18 cellular contexts compared by ENCODE assay signal in the genomic region with DNA sequence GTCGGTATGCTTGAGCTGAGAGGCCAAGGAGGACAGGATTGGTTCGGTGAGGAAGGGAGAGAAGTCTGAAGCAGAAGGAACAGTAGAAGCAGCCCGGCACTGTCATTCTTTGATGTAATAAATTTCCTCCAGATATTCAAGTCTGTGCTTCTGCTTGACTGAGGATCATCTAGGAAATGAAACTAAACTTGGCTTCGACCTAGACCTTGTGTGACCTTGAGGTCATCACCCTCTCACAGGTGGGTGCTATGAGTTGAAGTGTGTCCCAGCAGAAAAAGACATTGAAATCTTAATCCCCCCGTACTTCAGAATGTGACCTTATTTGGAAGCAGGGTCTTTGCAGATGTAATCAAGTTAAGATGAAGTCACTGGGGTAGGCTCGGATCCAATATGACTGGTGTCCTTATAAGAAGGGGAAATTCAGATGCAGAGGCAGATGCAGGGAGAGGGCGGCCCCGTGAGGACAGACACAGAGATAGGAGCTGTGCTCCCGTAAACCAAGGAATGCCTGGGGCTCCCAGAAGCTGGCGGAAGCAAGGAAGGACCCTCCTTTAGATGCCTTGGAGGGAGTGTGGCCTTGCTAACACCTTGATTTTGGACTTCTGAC. TPM values are rescaled to one million over a fixed set of nuclear protein-coding genes. Genes with fewer than 3 reads are reported as not detected.
DNase-seq lines count a peak whose midpoint lies in the region; ATAC-seq, FAIRE-seq and TF ChIP-seq lines count a peak whose summit lies in the region.
"Had no signal": no experiment of that assay in that cellular context is flagged by ENCODE, and none has a peak within 500 bp of the region (broad histone marks: within the 10 kb centered on the region; RNA-seq: fewer than 3 reads in every experiment).

No MANE protein-coding gene starts in this region.

- no peak overlapping the region for H4K91ac ChIP-seq in trophoblast cell (ENCODE audit: low read depth, low read length)

- no TSS peak for BruUV-seq in GM12878 (replicated peaks; lab: Mats Ljungman, UMichigan)

- TF ChIP-seq RAD21 in Ishikawa (IDR thresholded peaks at IDR 0.05; ENCODE audit: low read depth): peak; percentile 40
- no peak for TF ChIP-seq RAD21 in GM12878 (IDR thresholded peaks at IDR 0.05; ENCODE audit: insufficient read depth, low read depth, low read length)

- H3K79me2 ChIP-seq in GM12878 (ENCODE audit: control insufficient read depth, insufficient read depth, low read length) (peaks cover 15% of the 10 kb centered on the region), trophoblast cell (ENCODE audit: control insufficient read depth, insufficient read depth, low read length, poor library complexity) (no peaks in the 10 kb centered on the region)
- H3K79me2 ChIP-seq: hepatocyte had no signal

- H2BK12ac ChIP-seq in trophoblast cell (ENCODE audit: low read length): no peak overlapping the region

- no peak overlapping the region for H3K4me3 Mint-ChIP-seq in CD8-positive, alpha-beta T cell
- no peak overlapping the region for H3K4me3 Mint-ChIP-seq in CD4-positive, alpha-beta memory T cell
- H3K4me3 Mint-ChIP-seq: activated CD4-positive, alpha-beta memory T cell treated with anti-CD3 and anti-CD28 coated beads, Interleukin-2, amount 10 ng/mL, durations not matched to agents 7 days and 5 days had no signal

- H3K27ac ChIP-seq in GM12878 (ENCODE audit: control insufficient read depth, insufficient read depth): no peak overlapping the region
- H3K27ac ChIP-seq in trophoblast cell (ENCODE audit: low read depth, low read length): no peak overlapping the region
- H3K27ac ChIP-seq in CD8-positive, alpha-beta T cell (ENCODE audit: low read depth, low read length): no peak overlapping the region
- H3K27ac ChIP-seq in CD4-positive, alpha-beta memory T cell (ENCODE audit: low read depth, low read length): no peak overlapping the region
- H3K27ac ChIP-seq: body of pancreas, C4-2B, hepatocyte, KMS-11, tibial nerve had no signal

- H3K36me3 ChIP-seq in GM12878 (ENCODE audit: control insufficient read depth in 2 of 2, insufficient read depth in 2 of 2, low read length in 1 of 2): peaks cover 0 to 3% of the 10 kb centered on the region in 2 experiments; a peak in 2 of 4 replicates
- no peaks in the 10 kb centered on the region for H3K36me3 ChIP-seq in trophoblast cell (ENCODE audit: control insufficient read depth in 1 of 2, insufficient read depth in 2 of 2, low read length in 2 of 2)
- H3K36me3 ChIP-seq in CD8-positive, alpha-beta T cell (ENCODE audit: insufficient read depth, low read length): no peaks in the 10 kb centered on the region
- H3K36me3 ChIP-seq in CD4-positive, alpha-beta memory T cell (ENCODE audit: insufficient read depth, low read length): no peaks in the 10 kb centered on the region
- H3K36me3 ChIP-seq: tibial nerve had no signal

- H3K9me3 Mint-ChIP-seq in CD8-positive, alpha-beta T cell: no peaks in the 10 kb centered on the region
- H3K9me3 Mint-ChIP-seq in CD4-positive, alpha-beta memory T cell: no peaks in the 10 kb centered on the region
- H3K9me3 Mint-ChIP-seq: activated CD4-positive, alpha-beta memory T cell treated with anti-CD3 and anti-CD28 coated beads, Interleukin-2, amount 10 ng/mL, durations not matched to agents 7 days and 5 days; naive thymus-derived CD8-positive, alpha-beta T cell had no signal

- no peak overlapping the region for H3K18ac ChIP-seq in trophoblast cell (ENCODE audit: low read length)

- no peak overlapping the region for H4K12ac ChIP-seq in trophoblast cell (ENCODE audit: low read depth, low read length)

- TF ChIP-seq CTCF in GM12865 (IDR thresholded peaks at IDR 0.05; ENCODE audit: insufficient read depth, low read depth, low read length, missing control alignments) (no peak), GM12878 (IDR thresholded peaks at IDR 0.05 in 2 of 3, conservative IDR thresholded peaks at IDR 0.05 in 1 of 3; ENCODE audit: control insufficient read depth in 2 of 3, extremely low read depth in 1 of 3, insufficient read depth in 1 of 3, low read depth in 3 of 3, low read length in 3 of 3) (no peak)
- no peak for TF ChIP-seq CTCF in CD8-positive, alpha-beta T cell (IDR thresholded peaks at IDR 0.05)

- 69% methylated on average over 10 of the region's 10 CpGs for WGBS in GM12878 (ENCODE audit: insufficient coverage, insufficient replicate concordance, low lambda C conversion rate, missing lambda C conversion rate)
- no CpG with 5 or more reads among the region's 10 CpGs for WGBS in trophoblast cell (ENCODE audit: extremely low coverage, insufficient coverage, insufficient read length)

- no peak for TF ChIP-seq EP300 in Ishikawa (IDR thresholded peaks at IDR 0.05; ENCODE audit: borderline replicate concordance)
- no peak for TF ChIP-seq EP300 in GM12878 (IDR thresholded peaks at IDR 0.05; ENCODE audit: borderline replicate concordance in 1 of 2, control insufficient read depth in 1 of 2, low read depth in 2 of 2, low read length in 2 of 2)

- FAIRE-seq in GM12878 (lab: Jason Lieb, UNC) (no peak), HTR-8/SVneo (lab: Jason Lieb, UNC) (no peak)

- DNase-seq in GM12865 (ENCODE audit: low read depth) (peak; percentile 26), GM12878 (ENCODE audit: low read depth, low spot score) (no peak), trophoblast cell (no peak), HTR-8/SVneo (ENCODE audit: insufficient read length, low spot score) (no peak)
- no peak for DNase-seq in CD8-positive, alpha-beta T cell
- no peak for DNase-seq in CD4-positive, alpha-beta memory T cell
- DNase-seq: activated CD4-positive, alpha-beta memory T cell treated with anti-CD3 and anti-CD28 coated beads, Interleukin-2, amount 10 ng/mL, durations not matched to agents 7 days and 5 days; activated gamma-delta T cell treated with Interleukin-2 at 50 U/mL for 16 hours; body of pancreas; naive thymus-derived CD8-positive, alpha-beta T cell; NCI-H2029; NCI-H774 had no signal

- H3K4me2 ChIP-seq in GM12878 (ENCODE audit: control insufficient read depth, insufficient read depth): peak overlapping the region; percentile 26; the same call in 1 of the 2 replicates
- no peak overlapping the region for H3K4me2 ChIP-seq in trophoblast cell (ENCODE audit: low read length)
- H3K4me2 ChIP-seq: hepatocyte, KMS-11 had no signal

- H3K27me3 ChIP-seq in GM12878 (replicated peaks in 1 of 2; ENCODE audit: control insufficient read depth in 2 of 2, insufficient read depth in 2 of 2, low read length in 1 of 2): no peaks in the 10 kb centered on the region
- no peaks in the 10 kb centered on the region for H3K27me3 ChIP-seq in trophoblast cell (ENCODE audit: insufficient read depth, low read length)
- H3K27me3 ChIP-seq in CD8-positive, alpha-beta T cell (ENCODE audit: insufficient read depth, low read length): no peaks in the 10 kb centered on the region
- H3K27me3 ChIP-seq in CD4-positive, alpha-beta memory T cell (ENCODE audit: insufficient read depth, low read length): no peaks in the 10 kb centered on the region
- H3K27me3 ChIP-seq: body of pancreas, hepatocyte, tibial nerve had no signal

- peaks cover 7% of the 10 kb centered on the region for H3K4me1 Mint-ChIP-seq in CD8-positive, alpha-beta T cell (ENCODE audit: low read depth)
- H3K4me1 Mint-ChIP-seq in CD4-positive, alpha-beta memory T cell: peaks cover 0 to 8% (median 3%) of the 10 kb centered on the region in 4 donors

- H3K4ac ChIP-seq in trophoblast cell (ENCODE audit: low read depth, low read length): no peak overlapping the region

- H3K14ac ChIP-seq in trophoblast cell (ENCODE audit: low read length): no peak overlapping the region

- no peak for TF ChIP-seq POLR2A in GM12878 (IDR thresholded peaks at IDR 0.05; ENCODE audit: low read depth, low read length)

- in situ Hi-C loops in GM12878 (cut with MboI): no loop called here

- intact Hi-C loops in GM12878 (cut with micrococcal nuclease; ENCODE audit: unreplicated experiment): no loop called here
- intact Hi-C loops in CD8-positive, alpha-beta T cell (cut with DNase I, micrococcal nuclease): no loop called here
- intact Hi-C loops in CD4-positive, alpha-beta memory T cell (cut with micrococcal nuclease): no loop called here

- no peaks in the 10 kb centered on the region for H3K79me1 ChIP-seq in trophoblast cell (ENCODE audit: low read length)

- no peak overlapping the region for H2AFZ ChIP-seq in GM12878 (ENCODE audit: control insufficient read depth, low read depth, low read length)
- no peak overlapping the region for H2AFZ ChIP-seq in trophoblast cell (ENCODE audit: insufficient read depth, low read length, poor library complexity)
- H2AFZ ChIP-seq: hepatocyte had no signal

- H2AK5ac ChIP-seq in trophoblast cell (ENCODE audit: low read length): no peak overlapping the region

- CTCF ChIA-PET in GM12878 (lab: Yijun Ruan, JAX): interaction anchor here (0.9 to 1.5 kb wide), 3 partner anchors 17 to 50 kb away, joined by 3 read pairs; no protein-coding TSS in a partner anchor
- CTCF ChIA-PET in CD8-positive, alpha-beta T cell (lab: Charles Lee): interaction anchor here (1.0 kb wide), 1 partner anchor 28 kb away, joined by 3 read pairs; no protein-coding TSS in a partner anchor
- CTCF ChIA-PET in CD4-positive, alpha-beta memory T cell (lab: Charles Lee; ENCODE audit: partially characterized antibody): no interaction called here

- H3K36me3 Mint-ChIP-seq in CD8-positive, alpha-beta T cell: no peaks in the 10 kb centered on the region
- H3K36me3 Mint-ChIP-seq in CD4-positive, alpha-beta memory T cell: peaks cover 0 to 15% of the 10 kb centered on the region in 2 donors

- H4K8ac ChIP-seq in trophoblast cell (ENCODE audit: low read depth, low read length): no peak overlapping the region

- H3K4me1 ChIP-seq in GM12878 (ENCODE audit: control insufficient read depth, insufficient read depth, low read length) (peaks cover 28% of the 10 kb centered on the region), trophoblast cell (ENCODE audit: control insufficient read depth in 1 of 2, insufficient read depth in 2 of 2, low read length in 2 of 2) (peaks cover 2 to 8% of the 10 kb centered on the region in 2 experiments)
- no peaks in the 10 kb centered on the region for H3K4me1 ChIP-seq in CD8-positive, alpha-beta T cell (ENCODE audit: insufficient read depth, low read length)
- H3K4me1 ChIP-seq in CD4-positive, alpha-beta memory T cell (ENCODE audit: insufficient read depth, low read length): no peaks in the 10 kb centered on the region

- no peak overlapping the region for H3K27ac Mint-ChIP-seq in CD8-positive, alpha-beta T cell
- H3K27ac Mint-ChIP-seq in CD4-positive, alpha-beta memory T cell: peak overlapping the region in 1 of 7 donors; percentile 20
- H3K27ac Mint-ChIP-seq: activated CD4-positive, alpha-beta memory T cell treated with anti-CD3 and anti-CD28 coated beads, Interleukin-2, amount 10 ng/mL, durations not matched to agents 7 days and 5 days had no signal

- ATAC-seq in GM12878 (no peak), SK-N-SH treated with all-trans-retinoic acid at 6 μM for 48 hours (no peak)
- no peak for ATAC-seq in CD8-positive, alpha-beta T cell
- ATAC-seq: body of pancreas; naive thymus-derived CD8-positive, alpha-beta T cell had no signal

- SMC1A ChIA-PET in GM12878 (lab: Charles Lee; ENCODE audit: uncharacterized antibody, unreplicated experiment): interaction anchor here (1.0 to 1.8 kb wide), 5 partner anchors 14 to 78 kb away, joined by 3 to 12 read pairs (median 5); no protein-coding TSS in a partner anchor

- H3K9me3 ChIP-seq in GM12878 (replicated peaks; ENCODE audit: control insufficient read depth, insufficient read depth, low read length) (no peaks in the 10 kb centered on the region), trophoblast cell (ENCODE audit: insufficient read depth, low read depth, low read length) (no peaks in the 10 kb centered on the region)
- no peaks in the 10 kb centered on the region for H3K9me3 ChIP-seq in CD8-positive, alpha-beta T cell (ENCODE audit: low read length)
- H3K9me3 ChIP-seq in CD4-positive, alpha-beta memory T cell (ENCODE audit: control insufficient read depth in 1 of 2, low read length in 2 of 2): no peaks in the 10 kb centered on the region
- H3K9me3 ChIP-seq: body of pancreas, tibial nerve had no signal

- no peak overlapping the region for H3K23ac ChIP-seq in trophoblast cell (ENCODE audit: low read length)

- RAD21 ChIA-PET in GM12878 (lab: Charles Lee; ENCODE audit: unreplicated experiment): interaction anchor here (0.6 to 4.8 kb wide), 3 partner anchors 47 to 136 kb away, joined by 3 to 35 read pairs (median 3); a partner anchor contains a TSS

- POLR2A ChIA-PET in GM12878 (lab: Charles Lee): interaction anchor here (1.3 kb wide), 1 partner anchor 17 kb away, joined by 3 read pairs; no protein-coding TSS in a partner anchor
- POLR2A ChIA-PET in CD8-positive, alpha-beta T cell (lab: Charles Lee): no interaction called here
- POLR2A ChIA-PET in CD4-positive, alpha-beta memory T cell (lab: Charles Lee; ENCODE audit: partially characterized antibody): no interaction called here

- H4K20me1 ChIP-seq in GM12878 (ENCODE audit: control insufficient read depth, insufficient read depth): no peaks in the 10 kb centered on the region

- H3K9ac ChIP-seq in GM12878 (ENCODE audit: control insufficient read depth, insufficient read depth, low read length) (no peak overlapping the region), trophoblast cell (ENCODE audit: low read length) (peak overlapping the region; percentile 38)
- H3K9ac ChIP-seq: KMS-11 had no signal

- no peaks in the 10 kb centered on the region for H3K27me3 Mint-ChIP-seq in CD8-positive, alpha-beta T cell (ENCODE audit: low read depth)
- no peaks in the 10 kb centered on the region for H3K27me3 Mint-ChIP-seq in CD4-positive, alpha-beta memory T cell
- H3K27me3 Mint-ChIP-seq: activated CD4-positive, alpha-beta memory T cell treated with anti-CD3 and anti-CD28 coated beads, Interleukin-2, amount 10 ng/mL, durations not matched to agents 7 days and 5 days; naive thymus-derived CD8-positive, alpha-beta T cell had no signal

- no peak overlapping the region for H3K4me3 ChIP-seq in GM12865 (ENCODE audit: low read depth, low read length)
- no peak overlapping the region for H3K4me3 ChIP-seq in GM12878
- H3K4me3 ChIP-seq in trophoblast cell (ENCODE audit: low read depth, low read length): no peak overlapping the region
- no peak overlapping the region for H3K4me3 ChIP-seq in CD8-positive, alpha-beta T cell (ENCODE audit: low read depth, low read length)
- H3K4me3 ChIP-seq in CD4-positive, alpha-beta memory T cell (ENCODE audit: low read length in 2 of 2): no peak overlapping the region
- H3K4me3 ChIP-seq: body of pancreas, hepatocyte, tibial nerve had no signal

- H2BK120ac ChIP-seq in trophoblast cell (ENCODE audit: insufficient read depth, low read length, poor library complexity): no peak overlapping the region

- H2BK5ac ChIP-seq in trophoblast cell (ENCODE audit: low read depth, low read length, poor library complexity): no peak overlapping the region

RNA-seq across cellular contexts. Expression of a gene that starts 49.0 kb away (rescaled TPM):
- 80.0 and 82.5 TPM in 2 replicates for total RNA-seq in GM12878 (2013; cell fraction: nucleolus; rRNA removed)
- total RNA-seq in GM12878 (2014; rRNA removed) (15.4 and 15.6 TPM in 2 replicates), GM12878 (2014; rRNA removed; fragmentation: Illumina TruSeq; extraction: Trizol) (12.7 and 13.5 TPM in 2 replicates), GM12878 (2021) (28.2 and 30.8 TPM in 2 replicates)
- polyA plus RNA-seq in GM12878 (2011; ENCODE audit: low read depth): 4.6 TPM
- polyA plus RNA-seq in GM12878 (2011; rRNA removed) (6.4 and 6.7 TPM in 2 replicates), GM12878 (2014; fragmentation: Illumina TruSeq; extraction: Trizol) (8.3 and 11.2 TPM in 2 replicates), GM12878 (2014; fragmentation: Nextera tagmentation; extraction: Ambion mirVana) (1 to 10 TPM; 2.6 to 3.0 TPM), GM12878 (2014; rRNA removed) (10.9 TPM in 2 replicates), GM12878 (2016; fragmentation: Nextera tagmentation; extraction: Ambion mirVana) (10 to 100 TPM; 11.7 to 20.5 TPM)
- polyA plus RNA-seq in GM12878 (2011; cell fraction: cytosol; rRNA removed): 5.0 and 5.4 TPM in 2 replicates
- 12.7 and 14.2 TPM in 2 replicates for polyA plus RNA-seq in GM12878 (2011; cell fraction: nucleus; rRNA removed)
- polyA plus RNA-seq in GM12878 (2012): 6.2 and 7.3 TPM in 2 replicates
- polyA minus RNA-seq in GM12878 (2011; rRNA and poly(A)+ RNA removed): 25.6 and 28.1 TPM in 2 replicates
- polyA minus RNA-seq in GM12878 (2011; cell fraction: cytosol; rRNA and poly(A)+ RNA removed): 8.9 and 12.7 TPM in 2 replicates
- polyA minus RNA-seq in GM12878 (2011; cell fraction: nucleus; rRNA and poly(A)+ RNA removed): 49.2 and 86.5 TPM in 2 replicates
- 5.3 and 6.0 TPM in 2 replicates for polyA plus RNA-seq in trophoblast cell (2013)
- 10 to 100 TPM; 21.0 to 26.7 TPM for total RNA-seq in CD8-positive, alpha-beta T cell
- 10 to 100 TPM; 19.2 to 21.7 TPM for total RNA-seq in CD4-positive, alpha-beta memory T cell
- 1 to 10 TPM; 1.8 to 2.7 TPM for polyA plus RNA-seq in CD4-positive, alpha-beta memory T cell
